8 cellular contexts compared by ENCODE assay signal in genomic region chr3:37974121-37974927, GRCh38. TPM values are rescaled to one million over a fixed set of nuclear protein-coding genes. Genes with fewer than 3 reads are reported as not detected.
DNase-seq lines count a peak whose midpoint lies in the region; ATAC-seq and TF ChIP-seq lines count a peak whose summit lies in the region.

No MANE protein-coding gene starts in this region.

- H3K9me3 ChIP-seq in RWPE2 (ENCODE audit: severe bottlenecking) = no peaks in the 10 kb centered on the region
- no peaks in the 10 kb centered on the region for H3K9me3 ChIP-seq in aorta (ENCODE audit: control insufficient read depth, low read length)

- peak; percentile 72 for TF ChIP-seq CTCF in RWPE2 (IDR thresholded peaks at IDR 0.05; ENCODE audit: poor library complexity, severe bottlenecking)

- ATAC-seq in GM18907 (IDR thresholded peaks at IDR 0.05; ENCODE audit: unreplicated experiment) = peak; percentile 84
- peak; percentile 76 for ATAC-seq in HG03159 (IDR thresholded peaks at IDR 0.05; ENCODE audit: unreplicated experiment)
- peak; percentile 85 for ATAC-seq in RWPE2 (ENCODE audit: low read depth)
- ATAC-seq in Right ventricle myocardium inferior = peak; percentile 64
- peak; percentile 78 for ATAC-seq in aorta (ENCODE audit: low FRiP score)

- peaks cover 19% of the 10 kb centered on the region for H3K36me3 ChIP-seq in RWPE2 (ENCODE audit: low read depth)
- peaks cover 1 to 4% of the 10 kb centered on the region in 2 donors for H3K36me3 ChIP-seq in aorta (ENCODE audit: control insufficient read depth in 1 of 2, insufficient read depth in 2 of 2, low read length in 1 of 2)

- H3K4me3 ChIP-seq in RWPE2 (ENCODE audit: severe bottlenecking) = no peak overlapping the region
- no peak overlapping the region for H3K4me3 ChIP-seq in aorta (ENCODE audit: low read length in 2 of 2)

- no peak overlapping the region for H3K27ac ChIP-seq in RWPE2 (ENCODE audit: poor library complexity, severe bottlenecking)
- H3K27ac ChIP-seq in aorta (ENCODE audit: low read depth in 1 of 2, low read length in 2 of 2) = no peak overlapping the region

- H3K4me1 ChIP-seq in RWPE2 (ENCODE audit: insufficient read depth, poor library complexity, severe bottlenecking) (no peaks in the 10 kb centered on the region), aorta (ENCODE audit: control insufficient read depth in 1 of 2, insufficient read depth in 2 of 2, low read length in 2 of 2) (no peaks in the 10 kb centered on the region)

- intact Hi-C loops in Right ventricle myocardium inferior (cut with DNase I) (loop anchor here (2.0 kb wide), 1 partner anchor 28 kb away; no protein-coding TSS in a partner anchor), aorta (cut with DNase I) (no loop called here)

- peak in 12 of 14 donors; percentile 16 to 65 (median 46) for DNase-seq in C1 segment of cervical spinal cord (lab: John Stamatoyannopoulos, UW)
- DNase-seq in RWPE2 (ENCODE audit: low spot score) = peak; percentile 51
- peak; percentile 68 for DNase-seq in activated naive CD4-positive, alpha-beta T cell treated with Interleukin-2 at 50 U/mL for 16 hours
- peak; percentile 81 for DNase-seq in Right ventricle myocardium inferior (ENCODE audit: missing footprints)
- DNase-seq in pulmonary artery endothelial cell (ENCODE audit: low read depth, low spot score) = peak; percentile 37
- peak in 1 of 2 donors; percentile 74 for DNase-seq in aorta

- 72 to 73% methylated on average over 9 of the region's 9 CpGs for WGBS in aorta, 2 donors

- H3K27me3 ChIP-seq in RWPE2 (ENCODE audit: insufficient read depth, poor library complexity, severe bottlenecking) (no peaks in the 10 kb centered on the region), aorta (ENCODE audit: control insufficient read depth in 1 of 2, insufficient read depth in 2 of 2, low read length in 1 of 2) (no peaks in the 10 kb centered on the region)

RNA-seq across cellular contexts. Expression of gene VILL, which starts 16.3 kb away (rescaled TPM):
- total RNA-seq in Right ventricle myocardium inferior (4.4 TPM), pulmonary artery endothelial cell (5.6 and 8.1 TPM in 2 replicates), aorta (10 to 100 TPM in 1 of 2 donors, 1 to 10 TPM in 1; 3.9 to 10.9 TPM)
- polyA plus RNA-seq in aorta = 10 to 100 TPM; 15.4 to 37.1 TPM

RNA-seq across cellular contexts. Expression of gene PLCD1, which starts 55.1 kb away (rescaled TPM):
- total RNA-seq in Right ventricle myocardium inferior (10.7 TPM), pulmonary artery endothelial cell (16.5 and 23.3 TPM in 2 replicates), aorta (10 to 100 TPM; 37.1 to 53.8 TPM)
- polyA plus RNA-seq in aorta = 10 to 100 TPM; 30.8 to 59.7 TPM
